Comparison of ENCODE assay signal across 1 cellular context in genomic region chr2:43226955-43227829, GRCh38.
TF ChIP-seq lines count a peak whose summit lies in the region.

No MANE protein-coding gene starts in this region.

TF ChIP-seq in HEK293, 187 proteins besides CTCF, POLR2A, EP300 and RAD21 (continued from another document and continues in another):
- no peak for TF ChIP-seq ZNF280D (tag by site-specific recombination; IDR thresholded peaks at IDR 0.05)
- no peak for TF ChIP-seq ZNF112 (tag by site-specific recombination; IDR thresholded peaks at IDR 0.05)
- TF ChIP-seq ZNF561 (tag by site-specific recombination; IDR thresholded peaks at IDR 0.05; ENCODE audit: borderline replicate concordance), result no peak; the same call in 1 of the 2 replicates
- peak; percentile 71; the same call in 1 of the 2 replicates for TF ChIP-seq KLF8 (tag by site-specific recombination; IDR thresholded peaks at IDR 0.05)
- no peak for TF ChIP-seq INSM2 (tag by site-specific recombination; IDR thresholded peaks at IDR 0.05)
- TF ChIP-seq ZNF266 (tag by site-specific recombination; IDR thresholded peaks at IDR 0.05; ENCODE audit: low read depth), result no peak
- no peak for TF ChIP-seq ZNF138 (tag by site-specific recombination; IDR thresholded peaks at IDR 0.05; ENCODE audit: borderline replicate concordance)
- TF ChIP-seq YY1 (tag by site-specific recombination; IDR thresholded peaks at IDR 0.05), result no peak
- 0 out of 2 replicates have a peak, but pooled peaks have one; percentile 54 for TF ChIP-seq REPIN1 (tag by site-specific recombination; IDR thresholded peaks at IDR 0.05; ENCODE audit: low read depth)
- no peak for TF ChIP-seq ZBTB1 (tag by site-specific recombination; IDR thresholded peaks at IDR 0.05)
- TF ChIP-seq ZEB2 (tag by site-specific recombination; IDR thresholded peaks at IDR 0.05), result peak; percentile 33
- TF ChIP-seq ELK4 (IDR thresholded peaks at IDR 0.05; ENCODE audit: borderline replicate concordance, low read depth, low read length), result no peak
- TF ChIP-seq ZNF302 (tag by site-specific recombination; IDR thresholded peaks at IDR 0.05; ENCODE audit: low read depth), result no peak
- no peak for TF ChIP-seq ZSCAN30 (tag by site-specific recombination; IDR thresholded peaks at IDR 0.05)
- TF ChIP-seq ZNF398 (tag by site-specific recombination; IDR thresholded peaks at IDR 0.05), result peak; percentile 11; the same call in 1 of the 2 replicates
- peak; percentile 95 for TF ChIP-seq ZSCAN16 (tag by site-specific recombination; IDR thresholded peaks at IDR 0.05)
- TF ChIP-seq ZNF585B (tag by site-specific recombination; IDR thresholded peaks at IDR 0.05), result no peak
- TF ChIP-seq ZNF692 (tag by site-specific recombination; IDR thresholded peaks at IDR 0.05), result peak; percentile 60
- TF ChIP-seq ZNF747 (tag by site-specific recombination; IDR thresholded peaks at IDR 0.05), result no peak
- peak; percentile 43; the same call in 1 of the 2 replicates for TF ChIP-seq ZFP37 (tag by site-specific recombination; IDR thresholded peaks at IDR 0.05)
- no peak for TF ChIP-seq ZNF184 (tag by site-specific recombination; IDR thresholded peaks at IDR 0.05)
- TF ChIP-seq HOXA7 (CRISPR knock-in tag; IDR thresholded peaks at IDR 0.05; ENCODE audit: borderline replicate concordance), result no peak
- TF ChIP-seq ZNF664 (tag by site-specific recombination; IDR thresholded peaks at IDR 0.05), result no peak
- peak; percentile 53; the same call in 1 of the 2 replicates for TF ChIP-seq ZNF600 (tag by site-specific recombination; IDR thresholded peaks at IDR 0.05)
- peak; percentile 55 for TF ChIP-seq PRDM10 (tag by site-specific recombination; IDR thresholded peaks at IDR 0.05)
- no peak for TF ChIP-seq BCL11B (tag by site-specific recombination; IDR thresholded peaks at IDR 0.05; ENCODE audit: low read depth)
- TF ChIP-seq ZNF16 (tag by site-specific recombination; IDR thresholded peaks at IDR 0.05; ENCODE audit: low read depth), result no peak
- TF ChIP-seq KLF9 (tag by site-specific recombination; IDR thresholded peaks at IDR 0.05; ENCODE audit: low read depth), result peak; percentile 47
- peak; percentile 83 for TF ChIP-seq ZBTB8A (tag by site-specific recombination; IDR thresholded peaks at IDR 0.05)
- TF ChIP-seq ZNF76 (tag by site-specific recombination; IDR thresholded peaks at IDR 0.05; ENCODE audit: borderline replicate concordance, low read depth), result 0 out of 2 replicates have a peak, but pooled peaks have one; percentile 38
- no peak for TF ChIP-seq ZNF23 (tag by site-specific recombination; IDR thresholded peaks at IDR 0.05; ENCODE audit: borderline replicate concordance)
- TF ChIP-seq ZNF324 (tag by site-specific recombination; IDR thresholded peaks at IDR 0.05), result no peak
- TF ChIP-seq AEBP2 (tag by site-specific recombination; IDR thresholded peaks at IDR 0.05; ENCODE audit: borderline replicate concordance), result no peak
- TF ChIP-seq KLF17 (tag by site-specific recombination; IDR thresholded peaks at IDR 0.05), result peak; percentile 78; the same call in 1 of the 2 replicates
- 0 out of 2 replicates have a peak, but pooled peaks have one; percentile 26 for TF ChIP-seq ZXDB (tag by site-specific recombination; IDR thresholded peaks at IDR 0.05)
- TF ChIP-seq ZFP3 (tag by site-specific recombination; IDR thresholded peaks at IDR 0.05; ENCODE audit: low read depth), result no peak
- TF ChIP-seq ZNF660 (tag by site-specific recombination; IDR thresholded peaks at IDR 0.05), result no peak; the same call in 1 of the 2 replicates
- TF ChIP-seq ZSCAN5A (tag by site-specific recombination; IDR thresholded peaks at IDR 0.05), result 0 out of 2 replicates have a peak, but pooled peaks have one; percentile 11
